ENCODE assay signal across 18 cellular contexts in genomic region chr17:65811043-65811442, GRCh38.
DNase-seq lines count a peak whose midpoint lies in the region; ATAC-seq lines count a peak whose summit lies in the region.
"Had no signal": no experiment of that assay in that cellular context is flagged by ENCODE, and none has a peak within 500 bp of the region (broad histone marks: within the 10 kb centered on the region; RNA-seq: fewer than 3 reads in every experiment).

No MANE protein-coding gene starts in this region.

- H3K9me3 Mint-ChIP-seq in stimulated activated memory B cell treated with anti-CD40 and anti-IgM and Interleukin-4, amounts not matched to agents 10 μg/mL and 1 μg/mL and 100 μg/mL, for 72 hours, result peaks cover 26% of the 10 kb centered on the region
- H3K9me3 Mint-ChIP-seq in natural killer cell treated with Interleukin-12 subunit alpha and Interleukin-12 subunit beta and Interleukin-15 and Interleukin-18, amount 100 ng/mL, for 72 hours, result peaks cover 14% of the 10 kb centered on the region

- no peak overlapping the region for H3K4me3 Mint-ChIP-seq in stimulated activated memory B cell treated with anti-CD40 and anti-IgM and Interleukin-4, amounts not matched to agents 10 μg/mL and 1 μg/mL and 100 μg/mL, for 72 hours
- H3K4me3 Mint-ChIP-seq in natural killer cell treated with Interleukin-12 subunit alpha and Interleukin-12 subunit beta and Interleukin-15 and Interleukin-18, amount 100 ng/mL, for 72 hours, result no peak overlapping the region
- H3K4me3 Mint-ChIP-seq: B cell; CD14-positive monocyte; CD4-positive, alpha-beta T cell; CD8-positive, alpha-beta memory T cell; GM23338; H9 had no signal

- peak; percentile 64 for ATAC-seq in stimulated activated memory B cell treated with anti-CD40 and anti-IgM and Interleukin-4, amounts not matched to agents 10 μg/mL and 1 μg/mL and 100 μg/mL, for 72 hours
- ATAC-seq in natural killer cell treated with Interleukin-12 subunit alpha and Interleukin-12 subunit beta and Interleukin-15 and Interleukin-18, amount 100 ng/mL, for 72 hours, result no peak
- ATAC-seq: GM12878, GM23338, HCT116 had no signal

- H3K27ac Mint-ChIP-seq in stimulated activated memory B cell treated with anti-CD40 and anti-IgM and Interleukin-4, amounts not matched to agents 10 μg/mL and 1 μg/mL and 100 μg/mL, for 72 hours, result no peak overlapping the region
- H3K27ac Mint-ChIP-seq in natural killer cell treated with Interleukin-12 subunit alpha and Interleukin-12 subunit beta and Interleukin-15 and Interleukin-18, amount 100 ng/mL, for 72 hours, result no peak overlapping the region
- H3K27ac Mint-ChIP-seq: B cell; CD14-positive monocyte; CD4-positive, alpha-beta T cell; CD8-positive, alpha-beta memory T cell; GM23338; H9 had no signal

- H3K4me1 Mint-ChIP-seq in stimulated activated memory B cell treated with anti-CD40 and anti-IgM and Interleukin-4, amounts not matched to agents 10 μg/mL and 1 μg/mL and 100 μg/mL, for 72 hours, result peaks cover 13% of the 10 kb centered on the region
- H3K4me1 Mint-ChIP-seq in natural killer cell treated with Interleukin-12 subunit alpha and Interleukin-12 subunit beta and Interleukin-15 and Interleukin-18, amount 100 ng/mL, for 72 hours (ENCODE audit: low read depth in 2 of 2), result no peaks in the 10 kb centered on the region
- H3K4me1 Mint-ChIP-seq: CD14-positive monocyte; CD8-positive, alpha-beta memory T cell; GM23338; H9 had no signal

- H3K27me3 Mint-ChIP-seq in stimulated activated memory B cell treated with anti-CD40 and anti-IgM and Interleukin-4, amounts not matched to agents 10 μg/mL and 1 μg/mL and 100 μg/mL, for 72 hours, result no peaks in the 10 kb centered on the region
- H3K27me3 Mint-ChIP-seq in natural killer cell treated with Interleukin-12 subunit alpha and Interleukin-12 subunit beta and Interleukin-15 and Interleukin-18, amount 100 ng/mL, for 72 hours, result peaks cover 16 to 32% of the 10 kb centered on the region in 2 donors
- H3K27me3 Mint-ChIP-seq: B cell; CD4-positive, alpha-beta T cell had no signal

- DNase-seq in DMS53 (lab: John Stamatoyannopoulos, UW) (peak; percentile 12), DMS53 treated with DMSO at 0.1 percent for 48 hours (lab: John Stamatoyannopoulos, UW; ENCODE audit: unreplicated experiment) (no peak), NCI-H510A treated with DMSO at 0.1 percent for 48 hours (lab: John Stamatoyannopoulos, UW) (peak; percentile 14), globus pallidus (ENCODE audit: low spot score) (no peak), DMS79 (lab: John Stamatoyannopoulos, UW) (no peak)
- no peak for DNase-seq in natural killer cell treated with Interleukin-12 subunit alpha and Interleukin-12 subunit beta and Interleukin-15 and Interleukin-18, amount 100 ng/mL, for 72 hours (ENCODE audit: low spot score)
- DNase-seq: CD4-positive, alpha-beta T cell; CD8-positive, alpha-beta memory T cell; DMS 273 treated with DMSO at 0.1 percent for 48 hours; EL; GDM1; H9 had no signal

- H3K36me3 Mint-ChIP-seq in stimulated activated memory B cell treated with anti-CD40 and anti-IgM and Interleukin-4, amounts not matched to agents 10 μg/mL and 1 μg/mL and 100 μg/mL, for 72 hours, result peaks cover 7% of the 10 kb centered on the region
- H3K36me3 Mint-ChIP-seq in natural killer cell treated with Interleukin-12 subunit alpha and Interleukin-12 subunit beta and Interleukin-15 and Interleukin-18, amount 100 ng/mL, for 72 hours, result peaks cover 14% of the 10 kb centered on the region
- H3K36me3 Mint-ChIP-seq: CD14-positive monocyte had no signal

Comparison
In these comparisons a context has a peak if more than half of its experiments do, and no peak if none do; other contexts are left out.
1. DNase-seq: peak in DMS53 (single experiment) and NCI-H510A treated with DMSO at 0.1 percent for 48 hours (single experiment); none in DMS53 treated with DMSO at 0.1 percent for 48 hours (single experiment), globus pallidus (single experiment), natural killer cell treated with Interleukin-12 subunit alpha and Interleukin-12 subunit beta and Interleukin-15 and Interleukin-18, amount 100 ng/mL, for 72 hours (single experiment) and DMS79 (single experiment).